In genomic region chr21:45014747-45015468, GRCh38 we compare ENCODE assay signal across 1 cellular context.
TF ChIP-seq lines count a peak whose summit lies in the region.

No MANE protein-coding gene starts in this region.

TF ChIP-seq in HepG2, 621 proteins besides CTCF, POLR2A, EP300 and RAD21 (continued from another document):
- TF ChIP-seq ETS1 (CRISPR knock-in tag; IDR thresholded peaks at IDR 0.05) = no peak
- no peak for TF ChIP-seq PLSCR1 (CRISPR knock-in tag; IDR thresholded peaks at IDR 0.05; ENCODE audit: borderline replicate concordance)
- no peak for TF ChIP-seq EZH2 (conservative IDR thresholded peaks at IDR 0.05; ENCODE audit: low read depth, low read length)
- TF ChIP-seq MED13 (CRISPR knock-in tag; IDR thresholded peaks at IDR 0.05) = no peak
- peak; percentile 2; the same call in 1 of the 2 replicates for TF ChIP-seq KAT8 (CRISPR knock-in tag; IDR thresholded peaks at IDR 0.05)
- no peak for TF ChIP-seq ZNF775 (CRISPR knock-in tag; IDR thresholded peaks at IDR 0.05; ENCODE audit: borderline replicate concordance)
- TF ChIP-seq RFXAP (CRISPR knock-in tag; IDR thresholded peaks at IDR 0.05; ENCODE audit: borderline replicate concordance) = no peak
- TF ChIP-seq ZBTB20 (CRISPR knock-in tag; IDR thresholded peaks at IDR 0.05; ENCODE audit: borderline replicate concordance, low read depth) = no peak
- peak; percentile 1; the same call in 1 of the 2 replicates for TF ChIP-seq TFDP1 (CRISPR knock-in tag; IDR thresholded peaks at IDR 0.05; ENCODE audit: borderline replicate concordance)
- no peak for TF ChIP-seq ZNF207 (IDR thresholded peaks at IDR 0.05; ENCODE audit: borderline replicate concordance)
- TF ChIP-seq REPIN1 (CRISPR knock-in tag; IDR thresholded peaks at IDR 0.05; ENCODE audit: borderline replicate concordance, low read depth) = 0 out of 2 replicates have a peak, but pooled peaks have one; percentile 1
- peak; percentile 65; the same call in 1 of the 2 replicates for TF ChIP-seq ZNF329 (CRISPR knock-in tag; IDR thresholded peaks at IDR 0.05; ENCODE audit: low read depth)
- TF ChIP-seq E2F2 (CRISPR knock-in tag; IDR thresholded peaks at IDR 0.05; ENCODE audit: borderline replicate concordance) = no peak
- no peak for TF ChIP-seq GPBP1L1 (CRISPR knock-in tag; IDR thresholded peaks at IDR 0.05)
- no peak for TF ChIP-seq LBX2 (CRISPR knock-in tag; IDR thresholded peaks at IDR 0.05; ENCODE audit: borderline replicate concordance)
- no peak for TF ChIP-seq SIN3B (IDR thresholded peaks at IDR 0.05; ENCODE audit: low read length)
